ENCODE assay signal across 7 cellular contexts in genomic region chr20:45341939-45342862, GRCh38. TPM values are rescaled to one million over a fixed set of nuclear protein-coding genes. Genes with fewer than 3 reads are reported as not detected.
DNase-seq lines count a peak whose midpoint lies in the region; ATAC-seq lines count a peak whose summit lies in the region.

No MANE protein-coding gene starts in this region.

- H3K4me1 ChIP-seq in adipocyte (ENCODE audit: control insufficient read depth, insufficient read depth, low read length) = peaks cover 94% of the 10 kb centered on the region

- ATAC-seq in left cardiac atrium (peak; percentile 37 to 43), HG02840 (IDR thresholded peaks at IDR 0.05; ENCODE audit: low FRiP score, unreplicated experiment) (no peak), HG03045 (IDR thresholded peaks at IDR 0.05; ENCODE audit: unreplicated experiment) (no peak)

- peak overlapping the region; percentile 78 for H3K9ac ChIP-seq in adipocyte (ENCODE audit: low read length)

- no peaks in the 10 kb centered on the region for H3K27me3 ChIP-seq in adipocyte (replicated peaks; ENCODE audit: control insufficient read depth, insufficient read depth, low read length)

- intact Hi-C loops in left cardiac atrium (cut with DNase I) = no loop called here

- in situ Hi-C loops in ACHN (cut with HindIII; ENCODE audit: low pct_ligation_motif_present, low pct_unique_long_range_greater_than_20kb, low sequenced_read_pairs) = no loop called here

- no peaks in the 10 kb centered on the region for H3K9me3 ChIP-seq in adipocyte (ENCODE audit: control insufficient read depth, low read length)

- H3K4me3 ChIP-seq in adipocyte (ENCODE audit: low read length) = peak overlapping the region; percentile 95

- peaks cover 16% of the 10 kb centered on the region for H3K36me3 ChIP-seq in adipocyte (ENCODE audit: control insufficient read depth, insufficient read depth, low read length, severe bottlenecking)

- peak; percentile 57 for DNase-seq in HuH-7.5 (ENCODE audit: low spot score)
- peak; percentile 63 for DNase-seq in adipocyte (ENCODE audit: low read depth)
- DNase-seq in left cardiac atrium = peak; percentile 73
- peak; percentile 44 for DNase-seq in putamen (ENCODE audit: low spot score)
- DNase-seq in ACHN = no peak

RNA-seq across cellular contexts. Expression of gene SDC4, which starts 6.0 kb away (rescaled TPM):
- 100 to 1,000 TPM in 1 of 2 donors, 10 to 100 TPM in 1; 51.4 to 152 TPM for total RNA-seq in left cardiac atrium

RNA-seq across cellular contexts. Expression of gene SYS1, which starts 20.8 kb away (rescaled TPM):
- 10 to 100 TPM; 23.4 to 24.1 TPM for total RNA-seq in left cardiac atrium

RNA-seq across cellular contexts. Expression of gene MATN4, which starts 34.1 kb away (rescaled TPM):
- total RNA-seq in left cardiac atrium = not detected

RNA-seq across cellular contexts. Expression of gene RBPJL, which starts 35.6 kb away (rescaled TPM):
- not detected for total RNA-seq in left cardiac atrium

RNA-seq across cellular contexts. Expression of gene TP53TG5, which starts 35.9 kb away (rescaled TPM):
- total RNA-seq in left cardiac atrium = 1 to 10 TPM in 1 of 2 donors, under 1 TPM in 1; 0.68 to 2.0 TPM

Comparison
In these comparisons a context has a peak if more than half of its experiments do, and no peak if none do; other contexts are left out.
1. ATAC-seq: peak in left cardiac atrium (2 of 2); none in HG02840 (single experiment) and HG03045 (single experiment).